In genomic region chrX:16924631-16925239, GRCh38 we compare ENCODE assay signal across 23 cellular contexts. TPM values are rescaled to one million over a fixed set of nuclear protein-coding genes. Genes with fewer than 3 reads are reported as not detected.
A peak's percentile ranks its signal among the peaks of the same experiment; 100 is the strongest.
DNase-seq lines count a peak whose midpoint lies in the region; ATAC-seq, FAIRE-seq and TF ChIP-seq lines count a peak whose summit lies in the region.
"Had no signal": no experiment of that assay in that cellular context is flagged by ENCODE, and none has a peak within 500 bp of the region (broad histone marks: within the 10 kb centered on the region; RNA-seq: fewer than 3 reads in every experiment).

No MANE protein-coding gene starts in this region.

- H3K9ac ChIP-seq in fibroblast of lung (ENCODE audit: insufficient read depth, low read length): no peak overlapping the region
- H3K9ac ChIP-seq: BLaER1 had no signal

- peak overlapping the region in 2 of 3 experiments; percentile 70 to 71 for H3K27ac Mint-ChIP-seq in nephron
- H3K27ac Mint-ChIP-seq in activated CD8-positive, alpha-beta T cell treated with anti-CD3 and anti-CD28 coated beads, Interleukin-2, amount 10 ng/mL, durations not matched to agents 7 days and 5 days: no peak overlapping the region
- H3K27ac Mint-ChIP-seq: B cell; CD4-positive, CD25-positive, alpha-beta regulatory T cell; CD8-positive, alpha-beta T cell had no signal

- no peaks in the 10 kb centered on the region for H4K20me1 ChIP-seq in fibroblast of lung (ENCODE audit: control insufficient read depth, extremely low read depth, insufficient read depth, low read length)
- H4K20me1 ChIP-seq: BLaER1 had no signal

- H3K36me3 ChIP-seq in HEK293 (ENCODE audit: control insufficient read depth in 2 of 2, insufficient read depth in 1 of 2, low read length in 2 of 2): no peaks in the 10 kb centered on the region
- H3K36me3 ChIP-seq in fibroblast of lung (ENCODE audit: control insufficient read depth, insufficient read depth, low read length): no peaks in the 10 kb centered on the region
- H3K36me3 ChIP-seq: BLaER1, HAP-1 had no signal

- TF ChIP-seq CTCF in D721Med (IDR thresholded peaks at IDR 0.05; ENCODE audit: insufficient read depth, missing control alignments): no peak
- no peak for TF ChIP-seq CTCF in HEK293 (tag by site-specific recombination; IDR thresholded peaks at IDR 0.05)
- TF ChIP-seq CTCF in fibroblast of lung (conservative IDR thresholded peaks at IDR 0.05 in 1 of 2, IDR thresholded peaks at IDR 0.05 in 1 of 2; ENCODE audit: low read depth in 1 of 2, low read length in 2 of 2): no peak
- no peak for TF ChIP-seq CTCF in nephron (IDR thresholded peaks at IDR 0.05; ENCODE audit: unreplicated experiment in 3 of 3)
- TF ChIP-seq CTCF in omental fat pad (IDR thresholded peaks at IDR 0.05): no peak

- ATAC-seq in activated CD8-positive, alpha-beta T cell treated with anti-CD3 and anti-CD28 coated beads, Interleukin-2, amount 10 ng/mL, durations not matched to agents 7 days and 5 days: no peak
- ATAC-seq in HG03469 (IDR thresholded peaks at IDR 0.05; ENCODE audit: unreplicated experiment): no peak
- ATAC-seq in omental fat pad (ENCODE audit: low FRiP score): no peak
- ATAC-seq: CD8-positive, alpha-beta T cell had no signal

- no peaks in the 10 kb centered on the region for H3K27me3 Mint-ChIP-seq in nephron (ENCODE audit: low read depth)
- peaks cover 2% of the 10 kb centered on the region for H3K27me3 Mint-ChIP-seq in activated CD8-positive, alpha-beta T cell treated with anti-CD3 and anti-CD28 coated beads, Interleukin-2, amount 10 ng/mL, durations not matched to agents 7 days and 5 days (ENCODE audit: low read depth)

- POLR2A ChIA-PET in HEK293 (lab: Yijun Ruan, JAX): no interaction called here
- POLR2A ChIA-PET in activated CD8-positive, alpha-beta T cell treated with anti-CD3 and anti-CD28 coated beads, Interleukin-2, amount 10 ng/mL, durations not matched to agents 7 days and 5 days (lab: Charles Lee): no interaction called here

- H3K27ac ChIP-seq in HEK293 (ENCODE audit: extremely low read depth, low read depth, low read length) (no peak overlapping the region), fibroblast of lung (ENCODE audit: insufficient read depth, low read length) (no peak overlapping the region)
- H3K27ac ChIP-seq: BLaER1, C4-2B had no signal

- peak; percentile 29 for FAIRE-seq in D721Med (lab: Jason Lieb, UNC)
- FAIRE-seq: GM12891, H54 had no signal

- H3K27me3 ChIP-seq in fibroblast of lung (ENCODE audit: control insufficient read depth, insufficient read depth, low read length): no peaks in the 10 kb centered on the region

- CTCF ChIA-PET in HEK293 (lab: Yijun Ruan, JAX): interaction anchor here (0.6 to 1.0 kb wide), 2 partner anchors 42 to 122 kb away, joined by 3 read pairs; no protein-coding TSS in a partner anchor
- CTCF ChIA-PET in activated CD8-positive, alpha-beta T cell treated with anti-CD3 and anti-CD28 coated beads, Interleukin-2, amount 10 ng/mL, durations not matched to agents 7 days and 5 days (lab: Charles Lee): no interaction called here

- H3K4me1 ChIP-seq in HEK293 (ENCODE audit: control insufficient read depth, insufficient read depth, low read length) (no peaks in the 10 kb centered on the region), fibroblast of lung (ENCODE audit: control insufficient read depth, extremely low read depth, insufficient read depth, low read length) (no peaks in the 10 kb centered on the region)
- H3K4me1 ChIP-seq: BLaER1, Caco-2 had no signal

- peaks cover 7% of the 10 kb centered on the region for H3K4me1 Mint-ChIP-seq in nephron
- no peaks in the 10 kb centered on the region for H3K4me1 Mint-ChIP-seq in activated CD8-positive, alpha-beta T cell treated with anti-CD3 and anti-CD28 coated beads, Interleukin-2, amount 10 ng/mL, durations not matched to agents 7 days and 5 days (ENCODE audit: low read depth)
- H3K4me1 Mint-ChIP-seq: B cell; CD4-positive, CD25-positive, alpha-beta regulatory T cell had no signal

- H3K4me3 Mint-ChIP-seq in nephron: no peak overlapping the region
- no peak overlapping the region for H3K4me3 Mint-ChIP-seq in activated CD8-positive, alpha-beta T cell treated with anti-CD3 and anti-CD28 coated beads, Interleukin-2, amount 10 ng/mL, durations not matched to agents 7 days and 5 days
- H3K4me3 Mint-ChIP-seq: B cell; CD4-positive, CD25-positive, alpha-beta regulatory T cell; CD8-positive, alpha-beta T cell had no signal

- DNase-seq in D721Med (ENCODE audit: insufficient read length, low spot score) (no peak), fibroblast of lung (ENCODE audit: low read depth in 2 of 2) (peak; percentile 3 to 13), NCI-H1048 (lab: John Stamatoyannopoulos, UW) (no peak), omental fat pad (ENCODE audit: low spot score) (no peak)
- no peak for DNase-seq in activated CD8-positive, alpha-beta T cell treated with anti-CD3 and anti-CD28 coated beads, Interleukin-2, amount 10 ng/mL, durations not matched to agents 7 days and 5 days
- DNase-seq: Caco-2; CD4-positive, CD25-positive, alpha-beta regulatory T cell; CD8-positive, alpha-beta T cell; DMS 273 treated with DMSO at 0.1 percent for 48 hours; DMS79; EL; GF-D8; GOT3 had no signal

- H3K79me2 ChIP-seq in fibroblast of lung (ENCODE audit: control insufficient read depth, insufficient read depth, low read length): no peaks in the 10 kb centered on the region

- H3K4me3 ChIP-seq in HEK293 (ENCODE audit: low read depth, low read length) (no peak overlapping the region), fibroblast of lung (replicated peaks in 1 of 4; ENCODE audit: control extremely low read depth in 1 of 4, insufficient read depth in 1 of 4, low read depth in 3 of 4, low read length in 4 of 4) (no peak overlapping the region)
- H3K4me3 ChIP-seq: BLaER1, HAP-1 had no signal

- H3K4me2 ChIP-seq in fibroblast of lung (ENCODE audit: extremely low read depth, insufficient read depth, low read length): no peak overlapping the region
- H3K4me2 ChIP-seq: BLaER1 had no signal

- peaks cover 7% of the 10 kb centered on the region for H3K9me3 Mint-ChIP-seq in nephron
- no peaks in the 10 kb centered on the region for H3K9me3 Mint-ChIP-seq in activated CD8-positive, alpha-beta T cell treated with anti-CD3 and anti-CD28 coated beads, Interleukin-2, amount 10 ng/mL, durations not matched to agents 7 days and 5 days (ENCODE audit: insufficient read depth)
- H3K9me3 Mint-ChIP-seq: CD8-positive, alpha-beta T cell had no signal

- H2AFZ ChIP-seq in fibroblast of lung (ENCODE audit: low read length): no peak overlapping the region

- H3K9me3 ChIP-seq in HEK293 (ENCODE audit: control insufficient read depth, insufficient read depth, low read depth, low read length) (no peaks in the 10 kb centered on the region), fibroblast of lung (ENCODE audit: control insufficient read depth, insufficient read depth, low read depth, low read length) (no peaks in the 10 kb centered on the region)
- H3K9me3 ChIP-seq: Caco-2 had no signal

- no peaks in the 10 kb centered on the region for H3K36me3 Mint-ChIP-seq in nephron (ENCODE audit: low read depth)
- H3K36me3 Mint-ChIP-seq in activated CD8-positive, alpha-beta T cell treated with anti-CD3 and anti-CD28 coated beads, Interleukin-2, amount 10 ng/mL, durations not matched to agents 7 days and 5 days (ENCODE audit: low read depth): no peaks in the 10 kb centered on the region
- H3K36me3 Mint-ChIP-seq: CD4-positive, CD25-positive, alpha-beta regulatory T cell; CD8-positive, alpha-beta T cell had no signal

TF ChIP-seq in HEK293, 187 proteins besides CTCF, POLR2A, EP300 and RAD21:
- TF ChIP-seq PBX3 (CRISPR knock-in tag; IDR thresholded peaks at IDR 0.05) (no peak), ZNF184 (tag by site-specific recombination; IDR thresholded peaks at IDR 0.05) (peak; percentile 98)

RNA-seq across cellular contexts. Expression of gene REPS2, which starts 21.7 kb away (rescaled TPM):
- total RNA-seq in fibroblast of lung: 0.50 and 0.77 TPM in 2 replicates
- 0.27 and 0.33 TPM in 2 replicates for polyA plus RNA-seq in fibroblast of lung
- polyA plus RNA-seq in fibroblast of lung (2012): 0.17 and 0.27 TPM in 2 replicates
- polyA minus RNA-seq in fibroblast of lung (ENCODE audit: low replicate concordance): 0.07 and 0.51 TPM in 2 replicates
- not detected for total RNA-seq in activated CD8-positive, alpha-beta T cell treated with anti-CD3 and anti-CD28 coated beads, Interleukin-2, amount 10 ng/mL, durations not matched to agents 7 days and 5 days
- total RNA-seq in omental fat pad: 10 to 100 TPM in 1 of 4 donors, 1 to 10 TPM in 3; 4.0 to 12.6 (median 5.0) TPM
- total RNA-seq: G401 had no signal

RNA-seq across cellular contexts. Expression of gene RBBP7, which starts 54.6 kb away (rescaled TPM):
- total RNA-seq in fibroblast of lung (142 and 174 TPM in 2 replicates), omental fat pad (10 to 100 TPM; 57.4 to 74.3 (median 70.9) TPM)
- 149 and 213 TPM in 2 replicates for polyA plus RNA-seq in fibroblast of lung
- 123 and 213 TPM in 2 replicates for polyA plus RNA-seq in fibroblast of lung (2012)
- 102 and 125 TPM in 2 replicates for polyA minus RNA-seq in fibroblast of lung (ENCODE audit: low replicate concordance)
- total RNA-seq in activated CD8-positive, alpha-beta T cell treated with anti-CD3 and anti-CD28 coated beads, Interleukin-2, amount 10 ng/mL, durations not matched to agents 7 days and 5 days: 100 to 1,000 TPM; 195 to 201 TPM

Comparison
In these comparisons a context has a peak if more than half of its experiments do, and no peak if none do; other contexts are left out.
1. DNase-seq: peak in fibroblast of lung (2 of 2); none in D721Med (single experiment), activated CD8-positive, alpha-beta T cell treated with anti-CD3 and anti-CD28 coated beads, Interleukin-2, amount 10 ng/mL, durations not matched to agents 7 days and 5 days (single experiment), NCI-H1048 (single experiment) and omental fat pad (single experiment).